ENCODE assay signal across 23 cellular contexts in genomic region chr17:30555942-30556341, GRCh38.
"Had no signal": no experiment of that assay in that cellular context is flagged by ENCODE, and none has a peak within 500 bp of the region (broad histone marks: within the 10 kb centered on the region; RNA-seq: fewer than 3 reads in every experiment).

No MANE protein-coding gene starts in this region.

- H3K9ac ChIP-seq: KMS-11, SK-N-SH had no signal

- H3K4me3 Mint-ChIP-seq: activated CD4-positive, alpha-beta T cell treated with anti-CD3 and anti-CD28 coated beads for 36 hours; activated CD8-positive, alpha-beta T cell treated with anti-CD3 and anti-CD28 coated beads, Interleukin-2, amount 10 ng/mL, durations not matched to agents 7 days and 5 days; activated naive CD8-positive, alpha-beta T cell treated with anti-CD3 and anti-CD28 coated beads, Interleukin-2, amount 50 U/mL, for 24 hours; brain had no signal

- H3K4me2 ChIP-seq: KMS-11, SK-N-SH had no signal

- H3K36me3 Mint-ChIP-seq: activated naive CD4-positive, alpha-beta T cell treated with anti-CD3 and anti-CD28 coated beads, Interleukin-2, amount 50 U/mL, for 72 hours; brain had no signal

- H3K36me3 ChIP-seq: cardiac muscle cell, SJCRH30 had no signal

- H3K27me3 Mint-ChIP-seq: activated CD4-positive, alpha-beta T cell treated with anti-CD3 and anti-CD28 coated beads for 36 hours; activated naive CD8-positive, alpha-beta T cell treated with anti-CD3 and anti-CD28 coated beads, Interleukin-2, amount 50 U/mL, for 24 hours had no signal

- H3K4me3 ChIP-seq: cardiac muscle cell, SJCRH30 had no signal

- H3K27ac ChIP-seq: cardiac muscle cell, KMS-11, SJCRH30, VCaP had no signal

- DNase-seq: activated CD4-positive, alpha-beta T cell treated with anti-CD3 and anti-CD28 coated beads, Interleukin-2, amount 50 U/mL, for 1 hour; activated CD8-positive, alpha-beta T cell treated with anti-CD3 and anti-CD28 coated beads, Interleukin-2, amount 10 ng/mL, durations not matched to agents 7 days and 5 days; activated effector memory CD4-positive, alpha-beta T cell treated with anti-CD3 and anti-CD28 coated beads, Interleukin-2, amount 50 U/mL, for 16 hours; activated naive CD4-positive, alpha-beta T cell treated with Interleukin-2 at 50 U/mL for 16 hours; activated naive CD8-positive, alpha-beta T cell treated with anti-CD3 and anti-CD28 coated beads, Interleukin-2, amount 50 U/mL, for 24 hours; amygdala; NCI-H1092; NCI-H1694 treated with DMSO at 0.1 percent for 48 hours; NCI-H2029 treated with DMSO at 0.1 percent for 48 hours; NCI-H510A treated with DMSO at 0.1 percent for 48 hours; NK-92 treated with Interleukin-12 subunit alpha and Interleukin-12 subunit beta, amount 100 ng/mL, for 24 hours; Right ventricle myocardium superior; RPMI8226; SK-N-SH; T-helper 1 cell had no signal

- H3K9me3 Mint-ChIP-seq: activated naive CD4-positive, alpha-beta T cell treated with anti-CD3 and anti-CD28 coated beads, Interleukin-2, amount 50 U/mL, for 72 hours; activated naive CD8-positive, alpha-beta T cell treated with anti-CD3 and anti-CD28 coated beads, Interleukin-2, amount 50 U/mL, for 24 hours had no signal

- FAIRE-seq: astrocyte had no signal

- ATAC-seq: activated CD4-positive, alpha-beta T cell treated with anti-CD3 and anti-CD28 coated beads for 36 hours; activated CD8-positive, alpha-beta T cell treated with anti-CD3 and anti-CD28 coated beads, Interleukin-2, amount 10 ng/mL, durations not matched to agents 7 days and 5 days; activated naive CD4-positive, alpha-beta T cell treated with anti-CD3 and anti-CD28 coated beads, Interleukin-2, amount 50 U/mL, for 72 hours; activated naive CD8-positive, alpha-beta T cell treated with anti-CD3 and anti-CD28 coated beads, Interleukin-2, amount 50 U/mL, for 24 hours had no signal

- H3K27me3 ChIP-seq: cardiac muscle cell, SJCRH30 had no signal

- H3K4me1 Mint-ChIP-seq: brain had no signal

- H3K9me3 ChIP-seq: SJCRH30, SK-N-SH had no signal

- H3K27ac Mint-ChIP-seq: activated CD4-positive, alpha-beta T cell treated with anti-CD3 and anti-CD28 coated beads for 36 hours; activated CD8-positive, alpha-beta T cell treated with anti-CD3 and anti-CD28 coated beads, Interleukin-2, amount 10 ng/mL, durations not matched to agents 7 days and 5 days; activated naive CD8-positive, alpha-beta T cell treated with anti-CD3 and anti-CD28 coated beads, Interleukin-2, amount 50 U/mL, for 24 hours had no signal
